ENCODE assay signal across 19 cellular contexts in the genomic region with DNA sequence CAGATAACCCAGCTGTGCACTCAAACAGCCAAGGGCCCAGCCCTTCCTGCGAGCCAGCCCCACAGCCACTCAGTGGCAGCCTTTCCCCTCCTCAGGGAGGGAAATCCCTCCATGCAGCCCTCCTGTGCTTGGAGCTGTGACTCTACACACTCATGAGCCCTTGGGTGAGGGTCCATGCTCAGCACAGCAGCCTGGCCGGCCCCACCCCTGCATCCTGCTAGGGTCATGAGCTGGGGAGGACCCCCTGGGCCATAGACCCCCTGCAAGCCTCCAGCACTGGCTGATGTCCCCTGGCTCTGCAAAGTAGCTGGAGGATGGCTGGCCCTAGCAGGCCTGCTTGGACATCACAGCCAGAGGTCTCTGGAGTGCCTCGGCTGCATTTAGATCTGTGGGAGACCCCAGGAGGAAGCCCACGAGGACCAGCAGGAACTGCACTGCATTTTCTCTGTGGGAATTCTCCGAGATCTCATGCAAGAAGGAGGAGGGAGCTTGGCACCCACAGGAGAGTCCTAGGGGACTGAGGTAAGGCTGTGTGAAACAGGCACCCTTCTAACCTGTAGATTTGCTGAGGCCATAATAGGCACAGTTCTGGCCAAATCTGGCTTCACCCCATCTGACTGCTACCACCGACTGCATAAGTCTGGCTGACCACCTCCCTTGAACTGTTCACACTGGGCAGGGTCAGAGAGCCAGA. TPM values are rescaled to one million over a fixed set of nuclear protein-coding genes. Genes with fewer than 3 reads are reported as not detected.
DNase-seq lines count a peak whose midpoint lies in the region; ATAC-seq lines count a peak whose summit lies in the region.
"Had no signal": no experiment of that assay in that cellular context is flagged by ENCODE, and none has a peak within 500 bp of the region (broad histone marks: within the 10 kb centered on the region; RNA-seq: fewer than 3 reads in every experiment).

No MANE protein-coding gene starts in this region.

- ATAC-seq in activated CD8-positive, alpha-beta memory T cell treated with anti-CD3 and anti-CD28 coated beads, Interleukin-2, amount 10 ng/mL, durations not matched to agents 7 days and 5 days: no peak
- ATAC-seq: PC-3 had no signal

- H3K27ac Mint-ChIP-seq in activated CD8-positive, alpha-beta memory T cell treated with anti-CD3 and anti-CD28 coated beads, Interleukin-2, amount 10 ng/mL, durations not matched to agents 7 days and 5 days: peak overlapping the region; percentile 47
- H3K27ac Mint-ChIP-seq in activated T-helper 2 cell treated with anti-CD3 and anti-CD28 coated beads, Interferon-gamma antibody, Interleukin-2, Interleukin-4, amounts not matched to agents 10 μg/mL and 5 μg/mL and 100 μg/mL, durations not matched to agents 14 hours and 24 hours and 36 hours: peak overlapping the region; percentile 3
- no peak overlapping the region for H3K27ac Mint-ChIP-seq in activated naive CD8-positive, alpha-beta T cell treated with anti-CD3 and anti-CD28 coated beads for 36 hours

- H3K27me3 Mint-ChIP-seq in activated CD8-positive, alpha-beta memory T cell treated with anti-CD3 and anti-CD28 coated beads, Interleukin-2, amount 10 ng/mL, durations not matched to agents 7 days and 5 days: no peaks in the 10 kb centered on the region
- H3K27me3 Mint-ChIP-seq in activated T-helper 2 cell treated with anti-CD3 and anti-CD28 coated beads, Interferon-gamma antibody, Interleukin-2, Interleukin-4, amounts not matched to agents 10 μg/mL and 5 μg/mL and 100 μg/mL, durations not matched to agents 14 hours and 24 hours and 36 hours (ENCODE audit: low read depth): no peaks in the 10 kb centered on the region
- H3K27me3 Mint-ChIP-seq in activated naive CD8-positive, alpha-beta T cell treated with anti-CD3 and anti-CD28 coated beads for 36 hours: peaks cover 12% of the 10 kb centered on the region

- peaks cover 50% of the 10 kb centered on the region for H3K4me1 Mint-ChIP-seq in activated CD8-positive, alpha-beta memory T cell treated with anti-CD3 and anti-CD28 coated beads, Interleukin-2, amount 10 ng/mL, durations not matched to agents 7 days and 5 days
- peaks cover 54% of the 10 kb centered on the region for H3K4me1 Mint-ChIP-seq in activated T-helper 2 cell treated with anti-CD3 and anti-CD28 coated beads, Interferon-gamma antibody, Interleukin-2, Interleukin-4, amounts not matched to agents 10 μg/mL and 5 μg/mL and 100 μg/mL, durations not matched to agents 14 hours and 24 hours and 36 hours (ENCODE audit: low read depth)
- H3K4me1 Mint-ChIP-seq in activated naive CD8-positive, alpha-beta T cell treated with anti-CD3 and anti-CD28 coated beads for 36 hours: peaks cover 2% of the 10 kb centered on the region

- H3K36me3 Mint-ChIP-seq in activated CD8-positive, alpha-beta memory T cell treated with anti-CD3 and anti-CD28 coated beads, Interleukin-2, amount 10 ng/mL, durations not matched to agents 7 days and 5 days: peaks cover 9% of the 10 kb centered on the region
- peaks cover 23% of the 10 kb centered on the region for H3K36me3 Mint-ChIP-seq in activated T-helper 2 cell treated with anti-CD3 and anti-CD28 coated beads, Interferon-gamma antibody, Interleukin-2, Interleukin-4, amounts not matched to agents 10 μg/mL and 5 μg/mL and 100 μg/mL, durations not matched to agents 14 hours and 24 hours and 36 hours (ENCODE audit: low read depth)
- H3K36me3 Mint-ChIP-seq in activated naive CD8-positive, alpha-beta T cell treated with anti-CD3 and anti-CD28 coated beads for 36 hours: no peaks in the 10 kb centered on the region

- DNase-seq in activated CD8-positive, alpha-beta memory T cell treated with anti-CD3 and anti-CD28 coated beads, Interleukin-2, amount 10 ng/mL, durations not matched to agents 7 days and 5 days: no peak
- DNase-seq in activated CD8-positive, alpha-beta memory T cell treated with anti-CD3 and anti-CD28 coated beads, Interleukin-2, amount 50 U/mL, for 4 hours: no peak
- peak; percentile 6 for DNase-seq in activated T-helper 2 cell treated with anti-CD3 and anti-CD28 coated beads, Interferon-gamma antibody, Interleukin-2, Interleukin-4, amounts not matched to agents 10 μg/mL and 5 μg/mL and 100 μg/mL, durations not matched to agents 14 hours and 24 hours and 36 hours (ENCODE audit: low spot score)
- peak; percentile 44 for DNase-seq in islet precursor cell
- peak; percentile 34 for DNase-seq in ureter (ENCODE audit: low spot score)
- no peak for DNase-seq in activated naive CD8-positive, alpha-beta T cell treated with anti-CD3 and anti-CD28 coated beads for 36 hours
- no peak for DNase-seq in stimulated activated CD4-positive, alpha-beta T cell treated with anti-CD3 and anti-CD28 coated beads, Interleukin-12 subunit alpha, Interleukin-12 subunit beta, amount 100 ng/mL, for 4 hours
- DNase-seq in GM19240 (ENCODE audit: insufficient read length, low spot score): no peak
- DNase-seq: CD8-positive, alpha-beta memory T cell; GDM1; H7; Karpas-422; MG63; NCI-H1092; NCI-H2081 treated with DMSO at 0.1 percent for 48 hours; NCI-H510A treated with DMSO at 0.1 percent for 48 hours; NCI-H82; PC-3 had no signal

- H3K9me3 Mint-ChIP-seq in activated CD8-positive, alpha-beta memory T cell treated with anti-CD3 and anti-CD28 coated beads, Interleukin-2, amount 10 ng/mL, durations not matched to agents 7 days and 5 days (ENCODE audit: low read depth): no peaks in the 10 kb centered on the region
- H3K9me3 Mint-ChIP-seq in activated T-helper 2 cell treated with anti-CD3 and anti-CD28 coated beads, Interferon-gamma antibody, Interleukin-2, Interleukin-4, amounts not matched to agents 10 μg/mL and 5 μg/mL and 100 μg/mL, durations not matched to agents 14 hours and 24 hours and 36 hours: no peaks in the 10 kb centered on the region
- no peaks in the 10 kb centered on the region for H3K9me3 Mint-ChIP-seq in activated naive CD8-positive, alpha-beta T cell treated with anti-CD3 and anti-CD28 coated beads for 36 hours

- CTCF ChIA-PET in activated CD8-positive, alpha-beta memory T cell treated with anti-CD3 and anti-CD28 coated beads, Interleukin-2, amount 10 ng/mL, durations not matched to agents 7 days and 5 days (lab: Charles Lee): interaction anchor here (1.5 kb wide), 1 partner anchor 8 kb away, joined by 3 read pairs; no protein-coding TSS in a partner anchor

- intact Hi-C loops in activated T-helper 2 cell treated with anti-CD3 and anti-CD28 coated beads, Interferon-gamma antibody, Interleukin-2, Interleukin-4, amounts not matched to agents 10 μg/mL and 5 μg/mL and 100 μg/mL, durations not matched to agents 14 hours and 24 hours and 36 hours (cut with micrococcal nuclease): no loop called here

- no peak overlapping the region for H3K4me3 Mint-ChIP-seq in activated CD8-positive, alpha-beta memory T cell treated with anti-CD3 and anti-CD28 coated beads, Interleukin-2, amount 10 ng/mL, durations not matched to agents 7 days and 5 days
- no peak overlapping the region for H3K4me3 Mint-ChIP-seq in activated T-helper 2 cell treated with anti-CD3 and anti-CD28 coated beads, Interferon-gamma antibody, Interleukin-2, Interleukin-4, amounts not matched to agents 10 μg/mL and 5 μg/mL and 100 μg/mL, durations not matched to agents 14 hours and 24 hours and 36 hours (ENCODE audit: low read depth)
- H3K4me3 Mint-ChIP-seq in activated naive CD8-positive, alpha-beta T cell treated with anti-CD3 and anti-CD28 coated beads for 36 hours: no peak overlapping the region
- H3K4me3 Mint-ChIP-seq: CD8-positive, alpha-beta memory T cell had no signal

RNA-seq across cellular contexts. Expression of a gene that starts 17.4 kb away (rescaled TPM):
- 10 to 100 TPM; 44.9 to 72.0 TPM for total RNA-seq in activated CD8-positive, alpha-beta memory T cell treated with anti-CD3 and anti-CD28 coated beads, Interleukin-2, amount 10 ng/mL, durations not matched to agents 7 days and 5 days
- total RNA-seq in activated T-helper 2 cell treated with anti-CD3 and anti-CD28 coated beads, Interferon-gamma antibody, Interleukin-2, Interleukin-4, amounts not matched to agents 10 μg/mL and 5 μg/mL and 100 μg/mL, durations not matched to agents 14 hours and 24 hours and 36 hours: 53.2 and 58.4 TPM in 2 replicates
- total RNA-seq in ureter: 26.6 TPM
- total RNA-seq in activated naive CD8-positive, alpha-beta T cell treated with anti-CD3 and anti-CD28 coated beads for 36 hours: under 1 TPM; 0.76 to 0.80 TPM
- total RNA-seq: H7, HT-29, PC-3 had no signal

RNA-seq across cellular contexts. Expression of a gene that starts 37.0 kb away (rescaled TPM):
- not detected for total RNA-seq in activated CD8-positive, alpha-beta memory T cell treated with anti-CD3 and anti-CD28 coated beads, Interleukin-2, amount 10 ng/mL, durations not matched to agents 7 days and 5 days
- total RNA-seq in activated T-helper 2 cell treated with anti-CD3 and anti-CD28 coated beads, Interferon-gamma antibody, Interleukin-2, Interleukin-4, amounts not matched to agents 10 μg/mL and 5 μg/mL and 100 μg/mL, durations not matched to agents 14 hours and 24 hours and 36 hours: not detected in 2 replicates
- total RNA-seq in ureter: not detected
- total RNA-seq in activated naive CD8-positive, alpha-beta T cell treated with anti-CD3 and anti-CD28 coated beads for 36 hours: not detected
- total RNA-seq: CD8-positive, alpha-beta memory T cell; H7; HT-29; PC-3 had no signal

RNA-seq across cellular contexts. Expression of a gene that starts 55.5 kb away (rescaled TPM):
- under 1 TPM in 1 of 2 experiments, not detected in 1; 0.16 TPM for total RNA-seq in activated CD8-positive, alpha-beta memory T cell treated with anti-CD3 and anti-CD28 coated beads, Interleukin-2, amount 10 ng/mL, durations not matched to agents 7 days and 5 days
- 0.53 and 0.57 TPM in 2 replicates for total RNA-seq in activated T-helper 2 cell treated with anti-CD3 and anti-CD28 coated beads, Interferon-gamma antibody, Interleukin-2, Interleukin-4, amounts not matched to agents 10 μg/mL and 5 μg/mL and 100 μg/mL, durations not matched to agents 14 hours and 24 hours and 36 hours
- total RNA-seq in ureter: 16.0 TPM
- not detected for total RNA-seq in activated naive CD8-positive, alpha-beta T cell treated with anti-CD3 and anti-CD28 coated beads for 36 hours
- total RNA-seq: HT-29, PC-3 had no signal

Comparison
In these comparisons a context has a peak if more than half of its experiments do, and no peak if none do; other contexts are left out.
1. DNase-seq: peak in activated T-helper 2 cell treated with anti-CD3 and anti-CD28 coated beads, Interferon-gamma antibody, Interleukin-2, Interleukin-4, amounts not matched to agents 10 μg/mL and 5 μg/mL and 100 μg/mL, durations not matched to agents 14 hours and 24 hours and 36 hours (single experiment), islet precursor cell (single experiment) and ureter (single experiment); none in activated CD8-positive, alpha-beta memory T cell treated with anti-CD3 and anti-CD28 coated beads, Interleukin-2, amount 10 ng/mL, durations not matched to agents 7 days and 5 days (single experiment), activated CD8-positive, alpha-beta memory T cell treated with anti-CD3 and anti-CD28 coated beads, Interleukin-2, amount 50 U/mL, for 4 hours (single experiment), activated naive CD8-positive, alpha-beta T cell treated with anti-CD3 and anti-CD28 coated beads for 36 hours (single experiment), stimulated activated CD4-positive, alpha-beta T cell treated with anti-CD3 and anti-CD28 coated beads, Interleukin-12 subunit alpha, Interleukin-12 subunit beta, amount 100 ng/mL, for 4 hours (single experiment) and GM19240 (single experiment).
2. RNA of a gene that starts 17.4 kb away (total RNA-seq): 44.9 to 72.0 TPM in activated CD8-positive, alpha-beta memory T cell treated with anti-CD3 and anti-CD28 coated beads, Interleukin-2, amount 10 ng/mL, durations not matched to agents 7 days and 5 days, 53.2 to 58.4 TPM in activated T-helper 2 cell treated with anti-CD3 and anti-CD28 coated beads, Interferon-gamma antibody, Interleukin-2, Interleukin-4, amounts not matched to agents 10 μg/mL and 5 μg/mL and 100 μg/mL, durations not matched to agents 14 hours and 24 hours and 36 hours and 26.6 TPM in ureter (single experiment); 0.76 to 0.80 TPM in activated naive CD8-positive, alpha-beta T cell treated with anti-CD3 and anti-CD28 coated beads for 36 hours; every median in the first group is over 10 times any median in the second.
3. RNA of a gene that starts 55.5 kb away (total RNA-seq): 16.0 TPM in ureter (single experiment); 0.53 to 0.57 TPM in activated T-helper 2 cell treated with anti-CD3 and anti-CD28 coated beads, Interferon-gamma antibody, Interleukin-2, Interleukin-4, amounts not matched to agents 10 μg/mL and 5 μg/mL and 100 μg/mL, durations not matched to agents 14 hours and 24 hours and 36 hours, 0.16 TPM in activated CD8-positive, alpha-beta memory T cell treated with anti-CD3 and anti-CD28 coated beads, Interleukin-2, amount 10 ng/mL, durations not matched to agents 7 days and 5 days and not detected in activated naive CD8-positive, alpha-beta T cell treated with anti-CD3 and anti-CD28 coated beads for 36 hours; every median in the first group is over 10 times any median in the second.